ENCODE assay signal across 8 cellular contexts in genomic region chr10:18651324-18652007, GRCh38.
A peak's percentile ranks its signal among the peaks of the same experiment; 100 is the strongest.
DNase-seq lines count a peak whose midpoint lies in the region; ATAC-seq and FAIRE-seq lines count a peak whose summit lies in the region.

Gene NSUN6, minus strand, starts transcription at chr10:18651587. Its CDS starts 384 bp downstream, at chr10:18651203.

- FAIRE-seq in islet of Langerhans (lab: Jason Lieb, UNC) = peak; percentile 38

- ATAC-seq in GM18870 (IDR thresholded peaks at IDR 0.05; ENCODE audit: unreplicated experiment) (peak; percentile 88), HG03108 (IDR thresholded peaks at IDR 0.05; ENCODE audit: unreplicated experiment) (peak; percentile 96)

- peak; percentile 92 for DNase-seq in AG08395 (ENCODE audit: low spot score)
- peak; percentile 75 for DNase-seq in NCI-H2227 treated with DMSO at 0.1 percent for 48 hours (lab: John Stamatoyannopoulos, UW)
- DNase-seq in activated CD4-positive, CD25-positive, alpha-beta regulatory T cell (lab: John Stamatoyannopoulos, UW) = peak; percentile 81 to 88 (median 84)
- peak; percentile 95 for DNase-seq in central memory CD4-positive, alpha-beta T cell
- DNase-seq in stimulated activated CD4-positive, alpha-beta T cell treated with anti-CD3 and anti-CD28 coated beads, Interleukin-15, amount 100 ng/mL, for 1 hour (ENCODE audit: low read depth in 1 of 2, low spot score in 1 of 2) = peak; percentile 85 to 87

Comparison
In these comparisons a context has a peak if more than half of its experiments do, and no peak if none do; other contexts are left out.
1. Peak in every context shown above with its lines: DNase-seq and ATAC-seq.